ENCODE assay signal across 1 cellular context in the genomic region with DNA sequence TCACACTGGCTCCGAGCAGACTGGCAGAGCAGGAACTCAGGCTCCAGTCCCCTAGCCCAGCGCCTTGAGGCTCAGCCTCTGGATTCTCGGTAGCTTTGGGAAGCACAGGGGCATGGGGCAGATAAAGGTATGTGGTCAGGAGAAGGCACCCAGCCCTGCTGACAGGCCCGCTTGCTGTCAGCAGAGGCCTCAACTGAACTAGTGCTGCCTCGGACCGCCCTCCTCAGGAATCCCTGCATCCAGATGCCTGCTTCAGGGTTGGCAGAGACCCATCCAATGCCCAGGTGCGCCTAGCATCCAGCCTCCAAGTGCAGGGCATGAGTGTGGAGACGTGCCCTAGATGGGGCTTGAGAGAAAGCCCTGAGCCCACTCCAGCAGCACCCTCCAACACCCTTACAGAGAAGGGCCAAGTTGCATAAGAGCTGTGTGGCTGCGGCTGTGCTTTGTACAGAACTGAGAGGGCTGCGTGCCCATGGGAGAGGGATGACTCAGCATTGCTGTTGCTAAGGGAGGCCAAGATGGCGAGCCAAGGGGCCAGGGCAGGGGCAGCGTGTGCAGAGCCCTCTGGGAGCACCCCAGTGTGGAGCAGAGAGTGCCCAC.
TF ChIP-seq lines count a peak whose summit lies in the region.

No MANE protein-coding gene starts in this region.

TF ChIP-seq in HepG2, 621 proteins besides CTCF, POLR2A, EP300 and RAD21 (continued from another document and continues in another):
- TF ChIP-seq, protein P1, sequence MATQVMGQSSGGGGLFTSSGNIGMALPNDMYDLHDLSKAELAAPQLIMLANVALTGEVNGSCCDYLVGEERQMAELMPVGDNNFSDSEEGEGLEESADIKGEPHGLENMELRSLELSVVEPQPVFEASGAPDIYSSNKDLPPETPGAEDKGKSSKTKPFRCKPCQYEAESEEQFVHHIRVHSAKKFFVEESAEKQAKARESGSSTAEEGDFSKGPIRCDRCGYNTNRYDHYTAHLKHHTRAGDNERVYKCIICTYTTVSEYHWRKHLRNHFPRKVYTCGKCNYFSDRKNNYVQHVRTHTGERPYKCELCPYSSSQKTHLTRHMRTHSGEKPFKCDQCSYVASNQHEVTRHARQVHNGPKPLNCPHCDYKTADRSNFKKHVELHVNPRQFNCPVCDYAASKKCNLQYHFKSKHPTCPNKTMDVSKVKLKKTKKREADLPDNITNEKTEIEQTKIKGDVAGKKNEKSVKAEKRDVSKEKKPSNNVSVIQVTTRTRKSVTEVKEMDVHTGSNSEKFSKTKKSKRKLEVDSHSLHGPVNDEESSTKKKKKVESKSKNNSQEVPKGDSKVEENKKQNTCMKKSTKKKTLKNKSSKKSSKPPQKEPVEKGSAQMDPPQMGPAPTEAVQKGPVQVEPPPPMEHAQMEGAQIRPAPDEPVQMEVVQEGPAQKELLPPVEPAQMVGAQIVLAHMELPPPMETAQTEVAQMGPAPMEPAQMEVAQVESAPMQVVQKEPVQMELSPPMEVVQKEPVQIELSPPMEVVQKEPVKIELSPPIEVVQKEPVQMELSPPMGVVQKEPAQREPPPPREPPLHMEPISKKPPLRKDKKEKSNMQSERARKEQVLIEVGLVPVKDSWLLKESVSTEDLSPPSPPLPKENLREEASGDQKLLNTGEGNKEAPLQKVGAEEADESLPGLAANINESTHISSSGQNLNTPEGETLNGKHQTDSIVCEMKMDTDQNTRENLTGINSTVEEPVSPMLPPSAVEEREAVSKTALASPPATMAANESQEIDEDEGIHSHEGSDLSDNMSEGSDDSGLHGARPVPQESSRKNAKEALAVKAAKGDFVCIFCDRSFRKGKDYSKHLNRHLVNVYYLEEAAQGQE (IDR thresholded peaks at IDR 0.05; ENCODE audit: borderline replicate concordance in 1 of 2, low read depth in 1 of 2, low read length in 2 of 2), result no peak
- TF ChIP-seq IRF1 (CRISPR knock-in tag; IDR thresholded peaks at IDR 0.05; ENCODE audit: low read depth), result no peak
- no peak for TF ChIP-seq SRSF1 (optimal IDR thresholded peaks at IDR 0.05; ENCODE audit: low read depth, low read length)
- TF ChIP-seq KDM3A (CRISPR knock-in tag; IDR thresholded peaks at IDR 0.05; ENCODE audit: low read depth), result no peak
- TF ChIP-seq NFE2 (CRISPR knock-in tag; IDR thresholded peaks at IDR 0.05), result peak; percentile 88
- TF ChIP-seq ZNF670 (CRISPR knock-in tag; IDR thresholded peaks at IDR 0.05; ENCODE audit: borderline replicate concordance), result no peak
- TF ChIP-seq, protein P2, sequence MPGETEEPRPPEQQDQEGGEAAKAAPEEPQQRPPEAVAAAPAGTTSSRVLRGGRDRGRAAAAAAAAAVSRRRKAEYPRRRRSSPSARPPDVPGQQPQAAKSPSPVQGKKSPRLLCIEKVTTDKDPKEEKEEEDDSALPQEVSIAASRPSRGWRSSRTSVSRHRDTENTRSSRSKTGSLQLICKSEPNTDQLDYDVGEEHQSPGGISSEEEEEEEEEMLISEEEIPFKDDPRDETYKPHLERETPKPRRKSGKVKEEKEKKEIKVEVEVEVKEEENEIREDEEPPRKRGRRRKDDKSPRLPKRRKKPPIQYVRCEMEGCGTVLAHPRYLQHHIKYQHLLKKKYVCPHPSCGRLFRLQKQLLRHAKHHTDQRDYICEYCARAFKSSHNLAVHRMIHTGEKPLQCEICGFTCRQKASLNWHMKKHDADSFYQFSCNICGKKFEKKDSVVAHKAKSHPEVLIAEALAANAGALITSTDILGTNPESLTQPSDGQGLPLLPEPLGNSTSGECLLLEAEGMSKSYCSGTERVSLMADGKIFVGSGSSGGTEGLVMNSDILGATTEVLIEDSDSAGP (CRISPR knock-in tag; IDR thresholded peaks at IDR 0.05; ENCODE audit: borderline replicate concordance), result peak; percentile 10; the same call in 1 of the 2 replicates
- no peak for TF ChIP-seq SSRP1 (CRISPR knock-in tag; IDR thresholded peaks at IDR 0.05)
- TF ChIP-seq GATA4 (IDR thresholded peaks at IDR 0.05; ENCODE audit: borderline replicate concordance, low read depth), result no peak
- TF ChIP-seq TAF1 (CRISPR knock-in tag; IDR thresholded peaks at IDR 0.05), result no peak
- TF ChIP-seq, protein P3, sequence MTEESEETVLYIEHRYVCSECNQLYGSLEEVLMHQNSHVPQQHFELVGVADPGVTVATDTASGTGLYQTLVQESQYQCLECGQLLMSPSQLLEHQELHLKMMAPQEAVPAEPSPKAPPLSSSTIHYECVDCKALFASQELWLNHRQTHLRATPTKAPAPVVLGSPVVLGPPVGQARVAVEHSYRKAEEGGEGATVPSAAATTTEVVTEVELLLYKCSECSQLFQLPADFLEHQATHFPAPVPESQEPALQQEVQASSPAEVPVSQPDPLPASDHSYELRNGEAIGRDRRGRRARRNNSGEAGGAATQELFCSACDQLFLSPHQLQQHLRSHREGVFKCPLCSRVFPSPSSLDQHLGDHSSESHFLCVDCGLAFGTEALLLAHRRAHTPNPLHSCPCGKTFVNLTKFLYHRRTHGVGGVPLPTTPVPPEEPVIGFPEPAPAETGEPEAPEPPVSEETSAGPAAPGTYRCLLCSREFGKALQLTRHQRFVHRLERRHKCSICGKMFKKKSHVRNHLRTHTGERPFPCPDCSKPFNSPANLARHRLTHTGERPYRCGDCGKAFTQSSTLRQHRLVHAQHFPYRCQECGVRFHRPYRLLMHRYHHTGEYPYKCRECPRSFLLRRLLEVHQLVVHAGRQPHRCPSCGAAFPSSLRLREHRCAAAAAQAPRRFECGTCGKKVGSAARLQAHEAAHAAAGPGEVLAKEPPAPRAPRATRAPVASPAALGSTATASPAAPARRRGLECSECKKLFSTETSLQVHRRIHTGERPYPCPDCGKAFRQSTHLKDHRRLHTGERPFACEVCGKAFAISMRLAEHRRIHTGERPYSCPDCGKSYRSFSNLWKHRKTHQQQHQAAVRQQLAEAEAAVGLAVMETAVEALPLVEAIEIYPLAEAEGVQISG (CRISPR knock-in tag; IDR thresholded peaks at IDR 0.05), result no peak
- TF ChIP-seq TP53 (CRISPR knock-in tag; conservative IDR thresholded peaks at IDR 0.05), result no peak
- TF ChIP-seq FOXM1 (CRISPR knock-in tag; IDR thresholded peaks at IDR 0.05), result no peak
- TF ChIP-seq, protein P4, sequence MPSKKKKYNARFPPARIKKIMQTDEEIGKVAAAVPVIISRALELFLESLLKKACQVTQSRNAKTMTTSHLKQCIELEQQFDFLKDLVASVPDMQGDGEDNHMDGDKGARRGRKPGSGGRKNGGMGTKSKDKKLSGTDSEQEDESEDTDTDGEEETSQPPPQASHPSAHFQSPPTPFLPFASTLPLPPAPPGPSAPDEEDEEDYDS (CRISPR knock-in tag; IDR thresholded peaks at IDR 0.05), result no peak
- TF ChIP-seq ZNF335 (CRISPR knock-in tag; IDR thresholded peaks at IDR 0.05), result 0 out of 2 replicates have a peak, but pooled peaks have one; percentile 16
- no peak for TF ChIP-seq TMF1 (CRISPR knock-in tag; IDR thresholded peaks at IDR 0.05; ENCODE audit: low read depth)
- TF ChIP-seq ETV5 (CRISPR knock-in tag; IDR thresholded peaks at IDR 0.05; ENCODE audit: borderline replicate concordance), result no peak
- no peak for TF ChIP-seq PLSCR1 (CRISPR knock-in tag; IDR thresholded peaks at IDR 0.05; ENCODE audit: borderline replicate concordance)
- no peak for TF ChIP-seq ZSCAN25 (CRISPR knock-in tag; IDR thresholded peaks at IDR 0.05)
- no peak for TF ChIP-seq ZNF839 (CRISPR knock-in tag; IDR thresholded peaks at IDR 0.05; ENCODE audit: borderline replicate concordance)
- TF ChIP-seq, protein P5, sequence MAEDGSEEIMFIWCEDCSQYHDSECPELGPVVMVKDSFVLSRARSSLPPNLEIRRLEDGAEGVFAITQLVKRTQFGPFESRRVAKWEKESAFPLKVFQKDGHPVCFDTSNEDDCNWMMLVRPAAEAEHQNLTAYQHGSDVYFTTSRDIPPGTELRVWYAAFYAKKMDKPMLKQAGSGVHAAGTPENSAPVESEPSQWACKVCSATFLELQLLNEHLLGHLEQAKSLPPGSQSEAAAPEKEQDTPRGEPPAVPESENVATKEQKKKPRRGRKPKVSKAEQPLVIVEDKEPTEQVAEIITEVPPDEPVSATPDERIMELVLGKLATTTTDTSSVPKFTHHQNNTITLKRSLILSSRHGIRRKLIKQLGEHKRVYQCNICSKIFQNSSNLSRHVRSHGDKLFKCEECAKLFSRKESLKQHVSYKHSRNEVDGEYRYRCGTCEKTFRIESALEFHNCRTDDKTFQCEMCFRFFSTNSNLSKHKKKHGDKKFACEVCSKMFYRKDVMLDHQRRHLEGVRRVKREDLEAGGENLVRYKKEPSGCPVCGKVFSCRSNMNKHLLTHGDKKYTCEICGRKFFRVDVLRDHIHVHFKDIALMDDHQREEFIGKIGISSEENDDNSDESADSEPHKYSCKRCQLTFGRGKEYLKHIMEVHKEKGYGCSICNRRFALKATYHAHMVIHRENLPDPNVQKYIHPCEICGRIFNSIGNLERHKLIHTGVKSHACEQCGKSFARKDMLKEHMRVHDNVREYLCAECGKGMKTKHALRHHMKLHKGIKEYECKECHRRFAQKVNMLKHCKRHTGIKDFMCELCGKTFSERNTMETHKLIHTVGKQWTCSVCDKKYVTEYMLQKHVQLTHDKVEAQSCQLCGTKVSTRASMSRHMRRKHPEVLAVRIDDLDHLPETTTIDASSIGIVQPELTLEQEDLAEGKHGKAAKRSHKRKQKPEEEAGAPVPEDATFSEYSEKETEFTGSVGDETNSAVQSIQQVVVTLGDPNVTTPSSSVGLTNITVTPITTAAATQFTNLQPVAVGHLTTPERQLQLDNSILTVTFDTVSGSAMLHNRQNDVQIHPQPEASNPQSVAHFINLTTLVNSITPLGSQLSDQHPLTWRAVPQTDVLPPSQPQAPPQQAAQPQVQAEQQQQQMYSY (CRISPR knock-in tag; IDR thresholded peaks at IDR 0.05), result no peak
- TF ChIP-seq, protein P6, sequence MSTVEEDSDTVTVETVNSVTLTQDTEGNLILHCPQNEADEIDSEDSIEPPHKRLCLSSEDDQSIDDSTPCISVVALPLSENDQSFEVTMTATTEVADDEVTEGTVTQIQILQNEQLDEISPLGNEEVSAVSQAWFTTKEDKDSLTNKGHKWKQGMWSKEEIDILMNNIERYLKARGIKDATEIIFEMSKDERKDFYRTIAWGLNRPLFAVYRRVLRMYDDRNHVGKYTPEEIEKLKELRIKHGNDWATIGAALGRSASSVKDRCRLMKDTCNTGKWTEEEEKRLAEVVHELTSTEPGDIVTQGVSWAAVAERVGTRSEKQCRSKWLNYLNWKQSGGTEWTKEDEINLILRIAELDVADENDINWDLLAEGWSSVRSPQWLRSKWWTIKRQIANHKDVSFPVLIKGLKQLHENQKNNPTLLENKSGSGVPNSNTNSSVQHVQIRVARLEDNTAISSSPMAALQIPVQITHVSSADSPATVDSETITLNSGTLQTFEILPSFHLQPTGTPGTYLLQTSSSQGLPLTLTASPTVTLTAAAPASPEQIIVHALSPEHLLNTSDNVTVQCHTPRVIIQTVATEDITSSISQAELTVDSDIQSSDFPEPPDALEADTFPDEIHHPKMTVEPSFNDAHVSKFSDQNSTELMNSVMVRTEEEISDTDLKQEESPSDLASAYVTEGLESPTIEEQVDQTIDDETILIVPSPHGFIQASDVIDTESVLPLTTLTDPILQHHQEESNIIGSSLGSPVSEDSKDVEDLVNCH (CRISPR knock-in tag; IDR thresholded peaks at IDR 0.05), result no peak
- no peak for TF ChIP-seq YEATS2 (CRISPR knock-in tag; IDR thresholded peaks at IDR 0.05; ENCODE audit: borderline replicate concordance)
- no peak for TF ChIP-seq GATAD1 (CRISPR knock-in tag; IDR thresholded peaks at IDR 0.05)
- no peak for TF ChIP-seq PTBP1 (IDR thresholded peaks at IDR 0.05; ENCODE audit: low read depth, low read length, poor library complexity, severe bottlenecking)
- TF ChIP-seq, protein P7, sequence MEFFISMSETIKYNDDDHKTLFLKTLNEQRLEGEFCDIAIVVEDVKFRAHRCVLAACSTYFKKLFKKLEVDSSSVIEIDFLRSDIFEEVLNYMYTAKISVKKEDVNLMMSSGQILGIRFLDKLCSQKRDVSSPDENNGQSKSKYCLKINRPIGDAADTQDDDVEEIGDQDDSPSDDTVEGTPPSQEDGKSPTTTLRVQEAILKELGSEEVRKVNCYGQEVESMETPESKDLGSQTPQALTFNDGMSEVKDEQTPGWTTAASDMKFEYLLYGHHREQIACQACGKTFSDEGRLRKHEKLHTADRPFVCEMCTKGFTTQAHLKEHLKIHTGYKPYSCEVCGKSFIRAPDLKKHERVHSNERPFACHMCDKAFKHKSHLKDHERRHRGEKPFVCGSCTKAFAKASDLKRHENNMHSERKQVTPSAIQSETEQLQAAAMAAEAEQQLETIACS (CRISPR knock-in tag; IDR thresholded peaks at IDR 0.05), result no peak
- 0 out of 2 replicates have a peak, but pooled peaks have one; percentile 40 for TF ChIP-seq MAFG (CRISPR knock-in tag; IDR thresholded peaks at IDR 0.05)
